1 cellular context compared by ENCODE assay signal in the genomic region with DNA sequence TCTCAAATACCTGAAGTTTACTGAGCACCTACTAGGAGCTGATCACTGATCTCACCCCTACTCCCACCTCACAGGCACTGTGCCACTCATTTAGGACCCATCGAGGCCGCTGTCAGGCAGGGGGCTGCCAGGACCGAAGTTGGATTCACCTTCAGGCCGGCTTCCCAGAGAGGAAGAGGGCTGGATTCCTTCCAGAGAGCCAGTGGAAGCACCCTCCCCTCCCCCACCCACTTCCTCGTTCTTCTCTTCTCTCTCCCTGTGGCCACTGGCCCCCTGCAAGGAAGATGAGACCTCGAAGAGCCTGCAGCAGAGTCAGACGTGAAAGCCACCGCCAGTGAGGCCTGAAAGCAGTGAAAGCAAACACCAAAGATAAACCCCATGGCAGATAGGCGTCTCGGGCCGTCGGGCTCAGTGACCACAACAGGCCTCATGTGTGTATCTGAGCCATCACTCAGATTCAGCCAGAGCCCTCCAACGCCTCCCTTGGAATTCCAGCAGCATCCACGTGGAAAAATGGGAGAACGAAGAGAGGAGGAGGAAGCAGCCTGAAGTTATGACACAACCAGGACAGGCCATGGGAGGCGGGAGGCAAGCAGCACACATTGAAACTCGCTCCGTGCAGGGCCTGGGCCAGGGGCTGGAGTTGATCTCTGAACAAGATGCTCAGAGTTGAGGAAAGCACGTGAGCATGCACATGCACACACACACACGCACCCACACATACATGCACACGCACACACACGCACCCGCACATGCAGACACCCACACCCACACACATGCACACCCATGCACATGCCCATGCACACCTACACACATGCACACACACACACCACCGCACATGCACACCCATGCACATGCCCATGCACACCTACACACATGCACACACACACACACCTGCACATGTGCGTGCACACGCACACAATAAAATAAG.
A peak's percentile ranks its signal among the peaks of the same experiment; 100 is the strongest.
TF ChIP-seq lines count a peak whose summit lies in the region.

No MANE protein-coding gene starts in this region.

TF ChIP-seq in K562, 482 proteins besides CTCF, POLR2A, EP300 and RAD21 (continued from another document):
- TF ChIP-seq DIDO1 (tag; IDR thresholded peaks at IDR 0.05; ENCODE audit: low read depth) (no peak), HDAC2 (IDR thresholded peaks at IDR 0.05) (0 out of 2 replicates have a peak, but pooled peaks have one; percentile 11), NR3C1 (CRISPR knock-in tag; IDR thresholded peaks at IDR 0.05) (no peak)
- TF ChIP-seq, protein P1, sequence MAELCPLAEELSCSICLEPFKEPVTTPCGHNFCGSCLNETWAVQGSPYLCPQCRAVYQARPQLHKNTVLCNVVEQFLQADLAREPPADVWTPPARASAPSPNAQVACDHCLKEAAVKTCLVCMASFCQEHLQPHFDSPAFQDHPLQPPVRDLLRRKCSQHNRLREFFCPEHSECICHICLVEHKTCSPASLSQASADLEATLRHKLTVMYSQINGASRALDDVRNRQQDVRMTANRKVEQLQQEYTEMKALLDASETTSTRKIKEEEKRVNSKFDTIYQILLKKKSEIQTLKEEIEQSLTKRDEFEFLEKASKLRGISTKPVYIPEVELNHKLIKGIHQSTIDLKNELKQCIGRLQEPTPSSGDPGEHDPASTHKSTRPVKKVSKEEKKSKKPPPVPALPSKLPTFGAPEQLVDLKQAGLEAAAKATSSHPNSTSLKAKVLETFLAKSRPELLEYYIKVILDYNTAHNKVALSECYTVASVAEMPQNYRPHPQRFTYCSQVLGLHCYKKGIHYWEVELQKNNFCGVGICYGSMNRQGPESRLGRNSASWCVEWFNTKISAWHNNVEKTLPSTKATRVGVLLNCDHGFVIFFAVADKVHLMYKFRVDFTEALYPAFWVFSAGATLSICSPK (IDR thresholded peaks at IDR 0.05; ENCODE audit: borderline replicate concordance): no peak
